ENCODE assay signal across 9 cellular contexts in genomic region chr17:7478276-7479138, GRCh38. TPM values are rescaled to one million over a fixed set of nuclear protein-coding genes. Genes with fewer than 3 reads are reported as not detected.
A peak's percentile ranks its signal among the peaks of the same experiment; 100 is the strongest.
DNase-seq lines count a peak whose midpoint lies in the region; ATAC-seq and TF ChIP-seq lines count a peak whose summit lies in the region.
"Had no signal": no experiment of that assay in that cellular context is flagged by ENCODE, and none has a peak within 500 bp of the region (broad histone marks: within the 10 kb centered on the region; RNA-seq: fewer than 3 reads in every experiment).

No MANE protein-coding gene starts in this region.

- H3K4me3 Mint-ChIP-seq in central memory CD8-positive, alpha-beta T cell = peak overlapping the region; percentile 92

- H3K9me3 ChIP-seq in A673 (ENCODE audit: low read depth, low read length, poor library complexity, severe bottlenecking) = no peaks in the 10 kb centered on the region

- ATAC-seq in activated CD4-positive, CD25-positive, alpha-beta regulatory T cell treated with anti-CD3 and anti-CD28 coated beads, Interleukin-2, amount 50 U/mL, for 24 hours = peak; percentile 9 to 19
- peak; percentile 61 for ATAC-seq in central memory CD8-positive, alpha-beta T cell (replicated peaks; ENCODE audit: extremely low read depth, poor library complexity, severe bottlenecking)

- peaks cover 37% of the 10 kb centered on the region for H3K4me1 ChIP-seq in A673 (ENCODE audit: insufficient read depth, low read length, poor library complexity, severe bottlenecking)

- H3K27me3 ChIP-seq in A673 (replicated peaks; ENCODE audit: insufficient read depth, low read depth, low read length, poor library complexity) = no peaks in the 10 kb centered on the region
- no peaks in the 10 kb centered on the region for H3K27me3 ChIP-seq in kidney epithelial cell (ENCODE audit: control insufficient read depth, insufficient read depth, low read length)

- H3K9me3 Mint-ChIP-seq in central memory CD8-positive, alpha-beta T cell = no peaks in the 10 kb centered on the region

- H3K36me3 Mint-ChIP-seq in central memory CD8-positive, alpha-beta T cell (ENCODE audit: insufficient read depth) = peaks cover 28% of the 10 kb centered on the region

- DNase-seq in A673 (ENCODE audit: low spot score) = peak; percentile 54
- peak; percentile 34 for DNase-seq in HK-2 (ENCODE audit: unreplicated experiment)
- peak; percentile 60 to 76 for DNase-seq in central memory CD8-positive, alpha-beta T cell (ENCODE audit: low spot score in 2 of 2)
- DNase-seq in kidney epithelial cell (ENCODE audit: low read depth) = no peak
- peak; percentile 70 for DNase-seq in stimulated activated CD4-positive, alpha-beta T cell treated with anti-CD3 and anti-CD28 coated beads, Interleukin-15, amount 100 ng/mL, for 24 hours
- DNase-seq in Kasumi-1 (lab: John Stamatoyannopoulos, UW) = no peak
- DNase-seq in NCI-H2107 (lab: John Stamatoyannopoulos, UW) = no peak

- H3K27ac Mint-ChIP-seq in central memory CD8-positive, alpha-beta T cell (ENCODE audit: low read depth) = peak overlapping the region; percentile 92

- BruUV-seq in A673 (replicated peaks; lab: Mats Ljungman, UMichigan) = TSS peak; percentile 11

- CTCF ChIA-PET in A673 (lab: Charles Lee) = no interaction called here

- H3K27me3 Mint-ChIP-seq in central memory CD8-positive, alpha-beta T cell = no peaks in the 10 kb centered on the region

- intact Hi-C loops in A673 (cut with micrococcal nuclease; ENCODE audit: unreplicated experiment) = no loop called here

- H3K27ac ChIP-seq in A673 (ENCODE audit: low read depth, low read length, poor library complexity, severe bottlenecking) = peak overlapping the region; percentile 97

- H3K36me3 ChIP-seq in A673 (ENCODE audit: insufficient read depth, low read length, poor library complexity, severe bottlenecking) (no peaks in the 10 kb centered on the region), kidney epithelial cell (ENCODE audit: control insufficient read depth, insufficient read depth, low read length) (no peaks in the 10 kb centered on the region)

- TF ChIP-seq CTCF in A673 (conservative IDR thresholded peaks at IDR 0.05; ENCODE audit: low read depth, low read length) (no peak), kidney epithelial cell (IDR thresholded peaks at IDR 0.05; ENCODE audit: insufficient read depth, low read length, poor library complexity, severe bottlenecking) (no peak)

- H3K4me1 Mint-ChIP-seq in central memory CD8-positive, alpha-beta T cell = peaks cover 64% of the 10 kb centered on the region

- POLR2A ChIA-PET in A673 (lab: Charles Lee; ENCODE audit: low non-redundant PET) = interaction anchor here (0.6 to 0.9 kb wide), 2 partner anchors 8 to 109 kb away, joined by 3 read pairs; no protein-coding TSS in a partner anchor

- H3K4me3 ChIP-seq in A673 (ENCODE audit: low read depth, low read length, poor library complexity, severe bottlenecking) = peak overlapping the region; percentile 98
- peak overlapping the region; percentile 91 for H3K4me3 ChIP-seq in kidney epithelial cell (ENCODE audit: low read depth, low read length)

RNA-seq across cellular contexts. Expression of gene ZBTB4, which starts 0.9 kb away (rescaled TPM):
- total RNA-seq in A673 (2021) = 17.7 and 21.0 TPM in 2 replicates
- 26.3 and 28.3 TPM in 2 replicates for total RNA-seq in kidney epithelial cell

RNA-seq across cellular contexts. Expression of gene SLC35G6, which starts 2.7 kb away (rescaled TPM):
- total RNA-seq in A673 (2021) = not detected in 2 replicates
- total RNA-seq in kidney epithelial cell = not detected in 2 replicates
- total RNA-seq: subcutaneous adipose tissue had no signal

RNA-seq across cellular contexts. Expression of gene POLR2A, which starts 5.7 kb away (rescaled TPM):
- total RNA-seq in A673 (2021) (330 and 341 TPM in 2 replicates), kidney epithelial cell (56.9 and 57.8 TPM in 2 replicates)

RNA-seq across cellular contexts. Expression of gene CHRNB1, which starts 33.6 kb away (rescaled TPM):
- total RNA-seq in A673 (2021) = 5.2 and 8.6 TPM in 2 replicates
- total RNA-seq in kidney epithelial cell = 19.0 and 21.6 TPM in 2 replicates

RNA-seq across cellular contexts. Expression of gene FGF11, which starts 39.2 kb away (rescaled TPM):
- total RNA-seq in A673 (2021) (18.2 and 24.6 TPM in 2 replicates), kidney epithelial cell (1.5 and 1.8 TPM in 2 replicates)

Comparison
In these comparisons a context has a peak if more than half of its experiments do, and no peak if none do; other contexts are left out.
1. DNase-seq: peak in A673 (single experiment), HK-2 (single experiment), central memory CD8-positive, alpha-beta T cell (2 of 2) and stimulated activated CD4-positive, alpha-beta T cell treated with anti-CD3 and anti-CD28 coated beads, Interleukin-15, amount 100 ng/mL, for 24 hours (single experiment); none in kidney epithelial cell (single experiment), Kasumi-1 (0 of 2) and NCI-H2107 (single experiment).